Comparison of ENCODE assay signal across 8 cellular contexts in genomic region chr11:14499178-14499559, GRCh38. TPM values are rescaled to one million over a fixed set of nuclear protein-coding genes. Genes with fewer than 3 reads are reported as not detected.
DNase-seq lines count a peak whose midpoint lies in the region; ATAC-seq and TF ChIP-seq lines count a peak whose summit lies in the region.

No MANE protein-coding gene starts in this region.

- TF ChIP-seq CTCF in GM13976 (IDR thresholded peaks at IDR 0.05; ENCODE audit: borderline replicate concordance, control extremely low read depth, extremely low read depth, insufficient read depth, missing control alignments) = no peak
- TF ChIP-seq CTCF in PC-9 (conservative IDR thresholded peaks at IDR 0.05) = no peak
- TF ChIP-seq CTCF in adrenal gland (IDR thresholded peaks at IDR 0.05) = no peak

- H3K79me2 ChIP-seq in PC-9 (ENCODE audit: low read depth) = peaks cover 37% of the 10 kb centered on the region

- H3K4me2 ChIP-seq in PC-9 = peak overlapping the region; percentile 87

- peaks cover 11% of the 10 kb centered on the region; the same call in 1 of the 2 replicates for H3K4me1 ChIP-seq in PC-9 (replicated peaks; ENCODE audit: insufficient read depth)
- H3K4me1 ChIP-seq in adrenal gland (replicated peaks in 1 of 2) = peaks cover 0 to 26% of the 10 kb centered on the region in 2 donors
- no peaks in the 10 kb centered on the region for H3K4me1 ChIP-seq in iPS DF 6.9 (ENCODE audit: control insufficient read depth, insufficient read depth, low read length)

- POLR2A ChIA-PET in PC-9 (lab: Charles Lee; ENCODE audit: unreplicated experiment) = no interaction called here

- H3K4me3 ChIP-seq in PC-9 = peak overlapping the region; percentile 69
- peak overlapping the region; percentile 53 to 91 (median 82) for H3K4me3 ChIP-seq in adrenal gland
- H3K4me3 ChIP-seq in iPS DF 6.9 (ENCODE audit: low read length) = peak overlapping the region; percentile 99
- peak overlapping the region; percentile 65 to 92 (median 78) for H3K4me3 ChIP-seq in skin epidermis

- H2AFZ ChIP-seq in PC-9 = no peak overlapping the region

- BruUV-seq in PC-9 (replicated peaks; lab: Mats Ljungman, UMichigan) = no TSS peak

- CTCF ChIA-PET in PC-9 (lab: Charles Lee) = interaction anchor here (0.7 kb wide), 1 partner anchor 616 kb away, joined by 3 read pairs; no protein-coding TSS in a partner anchor

- intact Hi-C loops in PC-9 (cut with micrococcal nuclease; ENCODE audit: unreplicated experiment) (no loop called here), adrenal gland (cut with DNase I) (no loop called here)

- in situ Hi-C loops in GM13976 (cut with MboI; ENCODE audit: low sequenced_read_pairs, unreplicated experiment) = no loop called here

- H3K27ac ChIP-seq in PC-9 (no peak overlapping the region), adrenal gland (peak overlapping the region in 4 of 5 donors; percentile 67 to 93 (median 90)), iPS DF 6.9 (ENCODE audit: low read length) (no peak overlapping the region), skin epidermis (peak overlapping the region; percentile 80 to 97 (median 95))

- H4K20me1 ChIP-seq in PC-9 (ENCODE audit: insufficient read depth) = peaks cover 3% of the 10 kb centered on the region; the same call in 1 of the 2 replicates

- TF ChIP-seq POLR2A in adrenal gland (IDR thresholded peaks at IDR 0.05) = no peak

- H3K36me3 ChIP-seq in PC-9 (ENCODE audit: low read depth) (0 out of 2 replicates have a peak, but pooled peaks cover 6% of the 10 kb centered on the region), adrenal gland (replicated peaks in 1 of 2) (peaks cover 0 to 32% of the 10 kb centered on the region in 2 donors), iPS DF 6.9 (ENCODE audit: control insufficient read depth, insufficient read depth, low read length) (no peaks in the 10 kb centered on the region; the same call in 1 of the 2 replicates)

- no peaks in the 10 kb centered on the region for H3K27me3 ChIP-seq in PC-9 (ENCODE audit: insufficient read depth, low read depth)
- H3K27me3 ChIP-seq in adrenal gland = no peaks in the 10 kb centered on the region
- H3K27me3 ChIP-seq in iPS DF 6.9 (ENCODE audit: control insufficient read depth, insufficient read depth, low read length) = no peaks in the 10 kb centered on the region

- DNase-seq in GM13976 (ENCODE audit: low spot score) (peak; percentile 41), PC-9 (no peak), adrenal gland (peak in 5 of 7 donors; percentile 27 to 60 (median 48)), iPS DF 6.9 (ENCODE audit: low read depth, low spot score) (no peak), SIG-M5 (lab: John Stamatoyannopoulos, UW) (no peak), occipital lobe (lab: John Stamatoyannopoulos, UW) (no peak)

- no peaks in the 10 kb centered on the region for H3K9me2 ChIP-seq in PC-9 (ENCODE audit: insufficient read depth)

- H3F3A ChIP-seq in PC-9 (ENCODE audit: insufficient read depth, low read depth) = peaks cover 12% of the 10 kb centered on the region; the same call in 1 of the 2 replicates

- H3K9me3 ChIP-seq in PC-9 (ENCODE audit: insufficient read depth, low read depth) (no peaks in the 10 kb centered on the region), adrenal gland (replicated peaks in 1 of 3) (peaks cover 0 to 4% (median 0%) of the 10 kb centered on the region in 3 donors), iPS DF 6.9 (ENCODE audit: control insufficient read depth, insufficient read depth, low read length) (no peaks in the 10 kb centered on the region)

- 0 to 2% (median 1%) methylated on average over 13 to 19 of the region's 19 CpGs for WGBS in adrenal gland, 4 donors
- no CpG with 5 or more reads among the region's 19 CpGs for WGBS in iPS DF 6.9 (ENCODE audit: insufficient coverage, insufficient read length)

- ATAC-seq in HG02642 (IDR thresholded peaks at IDR 0.05; ENCODE audit: poor library complexity, unreplicated experiment) = peak; percentile 12

RNA-seq across cellular contexts. Expression of gene COPB1, which starts 0.4 kb away (rescaled TPM):
- total RNA-seq in PC-9 (2021) (82.4 and 82.8 TPM in 2 replicates), adrenal gland (100 to 1,000 TPM in 2 of 8 donors, 10 to 100 TPM in 6; 77.6 to 110 (median 87.4) TPM), occipital lobe (154 TPM)
- 100 to 1,000 TPM in 1 of 3 donors, 10 to 100 TPM in 2; 45.2 to 105 (median 56.5) TPM for polyA plus RNA-seq in adrenal gland

RNA-seq across cellular contexts. Expression of gene PSMA1, which starts 21.0 kb away (rescaled TPM):
- total RNA-seq in PC-9 (2021) (92.2 and 143 TPM in 2 replicates), adrenal gland (100 to 1,000 TPM in 7 of 8 donors, 10 to 100 TPM in 1; 92.4 to 153 (median 124) TPM), occipital lobe (153 TPM)
- 100 to 1,000 TPM; 198 to 234 (median 232) TPM for polyA plus RNA-seq in adrenal gland

Comparison
In these comparisons a context has a peak if more than half of its experiments do, and no peak if none do; other contexts are left out.
1. DNase-seq: peak in GM13976 (single experiment) and adrenal gland (5 of 7); none in PC-9 (0 of 2), iPS DF 6.9 (single experiment), SIG-M5 (single experiment) and occipital lobe (single experiment).
2. H3K27ac ChIP-seq: peak in adrenal gland (4 of 5) and skin epidermis (21 of 21); none in PC-9 (single experiment) and iPS DF 6.9 (single experiment).
3. Peak in every context shown above with its lines, with median percentiles within 50 percentile points of each other: H3K4me3 ChIP-seq.